In the genomic region with DNA sequence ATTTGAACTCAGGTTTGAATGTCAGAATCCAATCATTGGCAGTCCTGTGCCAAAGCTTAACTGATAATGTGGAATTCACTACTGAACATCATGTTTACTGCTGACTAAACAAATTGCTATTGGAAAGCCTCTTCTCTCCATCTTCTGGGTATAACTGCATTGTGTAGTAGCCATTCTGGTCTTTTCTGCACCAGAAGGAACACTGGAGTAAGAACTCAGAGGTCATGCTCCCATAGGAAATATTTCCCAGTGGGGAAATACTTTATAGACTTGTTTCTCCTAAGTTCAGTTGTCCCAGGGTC, we compare ENCODE assay signal across 2 cellular contexts.
TF ChIP-seq lines count a peak whose summit lies in the region.

No MANE protein-coding gene starts in this region.

TF ChIP-seq in HepG2, 621 proteins besides CTCF, POLR2A, EP300 and RAD21:
- TF ChIP-seq ZNF546 (CRISPR knock-in tag; conservative IDR thresholded peaks at IDR 0.05) (no peak), ZNF292 (CRISPR knock-in tag; IDR thresholded peaks at IDR 0.05; ENCODE audit: borderline replicate concordance, low read depth) (no peak), PAXIP1 (CRISPR knock-in tag; conservative IDR thresholded peaks at IDR 0.05) (no peak), NAIF1 (CRISPR knock-in tag; IDR thresholded peaks at IDR 0.05; ENCODE audit: borderline replicate concordance) (no peak), MAFF (IDR thresholded peaks at IDR 0.05; ENCODE audit: low read depth, low read length) (peak; percentile 88), ARID4A (CRISPR knock-in tag; IDR thresholded peaks at IDR 0.05; ENCODE audit: borderline replicate concordance) (no peak), ZNF543 (CRISPR knock-in tag; IDR thresholded peaks at IDR 0.05) (no peak), MAFK (conservative IDR thresholded peaks at IDR 0.05 in 1 of 2, IDR thresholded peaks at IDR 0.05 in 1 of 2; ENCODE audit: low read length in 2 of 2) (peak; percentile 87 to 92), ZNF614 (CRISPR knock-in tag; IDR thresholded peaks at IDR 0.05; ENCODE audit: borderline replicate concordance) (no peak), ZNF570 (CRISPR knock-in tag; IDR thresholded peaks at IDR 0.05; ENCODE audit: borderline replicate concordance) (no peak)

TF ChIP-seq in K562, 482 proteins besides CTCF, POLR2A, EP300 and RAD21:
- TF ChIP-seq MAFG (tag; conservative IDR thresholded peaks at IDR 0.05) (peak; percentile 66), MAFF (IDR thresholded peaks at IDR 0.05; ENCODE audit: low read length) (peak; percentile 61), ZNF316 (IDR thresholded peaks at IDR 0.05) (peak; percentile 74), CCNT2 (IDR thresholded peaks at IDR 0.05; ENCODE audit: borderline replicate concordance, extremely low read depth, insufficient read length, low read depth, low read length) (no peak), PCBP2 (IDR thresholded peaks at IDR 0.05; ENCODE audit: low read depth, low read length, poor library complexity, severe bottlenecking) (no peak), ZNF253 (CRISPR knock-in tag; conservative IDR thresholded peaks at IDR 0.05) (no peak), C11orf30 (IDR thresholded peaks at IDR 0.05; ENCODE audit: low read depth) (peak; percentile 50; the same call in 1 of the 2 replicates), ZNF511 (CRISPR knock-in tag; IDR thresholded peaks at IDR 0.05) (no peak), MAFK (IDR thresholded peaks at IDR 0.05; ENCODE audit: low read length) (peak; percentile 55)
